In genomic region chr6:107361568-107362270, GRCh38 we compare ENCODE assay signal across 1 cellular context.
TF ChIP-seq lines count a peak whose summit lies in the region.

No MANE protein-coding gene starts in this region.

TF ChIP-seq in HepG2, 621 proteins besides CTCF, POLR2A, EP300 and RAD21 (continued from another document and continues in another):
- TF ChIP-seq TFE3 (CRISPR knock-in tag; IDR thresholded peaks at IDR 0.05): 0 out of 2 replicates have a peak, but pooled peaks have one; percentile 6
- 0 out of 2 replicates have a peak, but pooled peaks have one; percentile 32 for TF ChIP-seq ZSCAN31 (CRISPR knock-in tag; IDR thresholded peaks at IDR 0.05; ENCODE audit: low read depth)
- TF ChIP-seq ZNF768 (CRISPR knock-in tag; IDR thresholded peaks at IDR 0.05): peak; percentile 73
- no peak for TF ChIP-seq ZNF160 (CRISPR knock-in tag; IDR thresholded peaks at IDR 0.05)
- TF ChIP-seq SATB2 (CRISPR knock-in tag; IDR thresholded peaks at IDR 0.05): no peak
- peak; percentile 65 for TF ChIP-seq ARID5B (CRISPR knock-in tag; IDR thresholded peaks at IDR 0.05)
- TF ChIP-seq NONO (IDR thresholded peaks at IDR 0.05): no peak
- TF ChIP-seq NONO (CRISPR knock-in tag; conservative IDR thresholded peaks at IDR 0.05): peak; percentile 49; the same call in 1 of the 2 replicates
- peak; percentile 19 for TF ChIP-seq SKI (IDR thresholded peaks at IDR 0.05; ENCODE audit: partially characterized antibody)
- TF ChIP-seq FOXA3 (CRISPR knock-in tag; IDR thresholded peaks at IDR 0.05): peak; percentile 37; the same call in 1 of the 2 replicates
- TF ChIP-seq TCF7 (IDR thresholded peaks at IDR 0.05; ENCODE audit: low read depth): peak; percentile 14; the same call in 1 of the 2 replicates
- 0 out of 2 replicates have a peak, but pooled peaks have one; percentile 25 for TF ChIP-seq ZMYM3 (CRISPR knock-in tag; IDR thresholded peaks at IDR 0.05)
- peak; percentile 22; the same call in 1 of the 2 replicates for TF ChIP-seq ZFX (CRISPR knock-in tag; IDR thresholded peaks at IDR 0.05; ENCODE audit: low read depth)
- peak; percentile 55 for TF ChIP-seq SALL1 (CRISPR knock-in tag; IDR thresholded peaks at IDR 0.05)
- no peak for TF ChIP-seq SOX13 (IDR thresholded peaks at IDR 0.05)
- TF ChIP-seq SOX13 (CRISPR knock-in tag; conservative IDR thresholded peaks at IDR 0.05 in 1 of 2, IDR thresholded peaks at IDR 0.05 in 1 of 2): peak in 1 of 2 experiments; percentile 17; a peak in 1 of 4 replicates
- no peak for TF ChIP-seq ZNF17 (CRISPR knock-in tag; IDR thresholded peaks at IDR 0.05)
- TF ChIP-seq SOX5 (CRISPR knock-in tag; IDR thresholded peaks at IDR 0.05; ENCODE audit: borderline replicate concordance): peak; percentile 51; the same call in 1 of the 2 replicates
- TF ChIP-seq CREB1 (IDR thresholded peaks at IDR 0.05): no peak
- TF ChIP-seq CREB1 (CRISPR knock-in tag; IDR thresholded peaks at IDR 0.05): 0 out of 2 replicates have a peak, but pooled peaks have one; percentile 32
- TF ChIP-seq SOX6 (IDR thresholded peaks at IDR 0.05): no peak
- 0 out of 2 replicates have a peak, but pooled peaks have one; percentile 26 for TF ChIP-seq SOX6 (CRISPR knock-in tag; IDR thresholded peaks at IDR 0.05)
- peak; percentile 65; the same call in 1 of the 2 replicates for TF ChIP-seq ZNF609 (CRISPR knock-in tag; IDR thresholded peaks at IDR 0.05; ENCODE audit: borderline replicate concordance)
- no peak for TF ChIP-seq ZNF629 (CRISPR knock-in tag; conservative IDR thresholded peaks at IDR 0.05)
- TF ChIP-seq GABPA (IDR thresholded peaks at IDR 0.05; ENCODE audit: low read depth, low read length): no peak
- no peak for TF ChIP-seq GABPA (CRISPR knock-in tag; IDR thresholded peaks at IDR 0.05; ENCODE audit: low read depth)
- TF ChIP-seq ZNF788 (CRISPR knock-in tag; IDR thresholded peaks at IDR 0.05; ENCODE audit: borderline replicate concordance): peak; percentile 31; the same call in 1 of the 2 replicates
- TF ChIP-seq ZNF619 (CRISPR knock-in tag; IDR thresholded peaks at IDR 0.05): no peak
- TF ChIP-seq ZNF605 (CRISPR knock-in tag; IDR thresholded peaks at IDR 0.05): peak; percentile 62; the same call in 1 of the 2 replicates
- TF ChIP-seq FOXP4 (CRISPR knock-in tag; IDR thresholded peaks at IDR 0.05): peak; percentile 34
- TF ChIP-seq ZFP41 (CRISPR knock-in tag; IDR thresholded peaks at IDR 0.05; ENCODE audit: borderline replicate concordance): no peak
- TF ChIP-seq ZBED4 (CRISPR knock-in tag; IDR thresholded peaks at IDR 0.05; ENCODE audit: borderline replicate concordance): no peak
- TF ChIP-seq FOXO1 (CRISPR knock-in tag; IDR thresholded peaks at IDR 0.05): peak; percentile 57; the same call in 1 of the 2 replicates
- peak; percentile 53 for TF ChIP-seq CEBPB (IDR thresholded peaks at IDR 0.05; ENCODE audit: borderline replicate concordance, low read depth, low read length)
- TF ChIP-seq ZNF598 (CRISPR knock-in tag; IDR thresholded peaks at IDR 0.05; ENCODE audit: borderline replicate concordance): no peak
- TF ChIP-seq IKZF5 (CRISPR knock-in tag; IDR thresholded peaks at IDR 0.05): 0 out of 2 replicates have a peak, but pooled peaks have one; percentile 42
- peak; percentile 72 for TF ChIP-seq ZMYM4 (CRISPR knock-in tag; IDR thresholded peaks at IDR 0.05)
- peak; percentile 49; the same call in 1 of the 2 replicates for TF ChIP-seq TBX2 (CRISPR knock-in tag; IDR thresholded peaks at IDR 0.05; ENCODE audit: borderline replicate concordance)
- peak; percentile 96; the same call in 1 of the 2 replicates for TF ChIP-seq GZF1 (CRISPR knock-in tag; IDR thresholded peaks at IDR 0.05)
- 0 out of 2 replicates have a peak, but pooled peaks have one; percentile 27 for TF ChIP-seq ZNF331 (CRISPR knock-in tag; IDR thresholded peaks at IDR 0.05)
- no peak for TF ChIP-seq KLF16 (CRISPR knock-in tag; IDR thresholded peaks at IDR 0.05)
- TF ChIP-seq BHLHE40 (IDR thresholded peaks at IDR 0.05; ENCODE audit: low read length): 0 out of 2 replicates have a peak, but pooled peaks have one; percentile 34
- TF ChIP-seq CEBPG (CRISPR knock-in tag; IDR thresholded peaks at IDR 0.05): peak; percentile 22; the same call in 1 of the 2 replicates
- TF ChIP-seq ZBTB7B (CRISPR knock-in tag; IDR thresholded peaks at IDR 0.05): 0 out of 2 replicates have a peak, but pooled peaks have one; percentile 40
- no peak for TF ChIP-seq MXD1 (CRISPR knock-in tag; IDR thresholded peaks at IDR 0.05)
- 0 out of 2 replicates have a peak, but pooled peaks have one; percentile 44 for TF ChIP-seq ZBTB20 (CRISPR knock-in tag; IDR thresholded peaks at IDR 0.05; ENCODE audit: borderline replicate concordance, low read depth)
- no peak for TF ChIP-seq DDIT3 (CRISPR knock-in tag; IDR thresholded peaks at IDR 0.05)
- no peak for TF ChIP-seq ZNF253 (CRISPR knock-in tag; IDR thresholded peaks at IDR 0.05; ENCODE audit: borderline replicate concordance)
